ENCODE assay signal across 22 cellular contexts in the genomic region with DNA sequence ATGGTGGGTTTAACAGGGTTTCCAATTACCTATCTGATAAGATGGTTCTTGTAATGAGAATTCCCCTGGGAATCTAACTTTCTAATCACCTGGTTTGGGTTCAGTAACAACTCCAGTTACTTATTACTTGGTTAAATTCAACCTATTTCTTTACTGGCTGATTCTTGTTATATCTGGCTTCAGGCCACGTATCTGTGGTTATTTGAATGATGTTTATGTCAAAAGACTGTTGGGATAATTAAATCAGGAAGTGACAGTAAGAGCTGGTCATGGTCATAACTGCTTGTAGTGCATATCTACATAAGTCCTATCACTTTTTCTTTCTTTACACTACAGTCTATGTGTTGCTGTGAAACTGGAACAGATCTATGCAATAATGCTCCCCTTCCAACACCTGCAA.
DNase-seq lines count a peak whose midpoint lies in the region; ATAC-seq, FAIRE-seq and TF ChIP-seq lines count a peak whose summit lies in the region.
"Had no signal": no experiment of that assay in that cellular context is flagged by ENCODE, and none has a peak within 500 bp of the region (broad histone marks: within the 10 kb centered on the region; RNA-seq: fewer than 3 reads in every experiment).

No MANE protein-coding gene starts in this region.

- CTCF ChIA-PET in A549 (lab: Yijun Ruan, JAX) (no interaction called here), HCT116 (lab: Charles Lee) (no interaction called here), SK-N-SH (lab: Yijun Ruan, JAX) (interaction anchor here (1.3 kb wide), 1 partner anchor 37 kb away, joined by 3 read pairs; no protein-coding TSS in a partner anchor)

- 0 out of 3 replicates have a peak overlapping the region, but pooled peaks have one; percentile 29 for H3K4me2 ChIP-seq in A549
- peak overlapping the region; percentile 17; the same call in 1 of the 2 replicates for H3K4me2 ChIP-seq in HCT116 (ENCODE audit: low read length)
- H3K4me2 ChIP-seq in SK-N-SH = no peak overlapping the region

- H4K20me1 ChIP-seq in HCT116 (ENCODE audit: insufficient read depth) = no peaks in the 10 kb centered on the region
- H4K20me1 ChIP-seq in SK-N-SH (ENCODE audit: insufficient read depth) = no peaks in the 10 kb centered on the region

- H3F3A ChIP-seq in SK-N-SH (replicated peaks; ENCODE audit: insufficient read depth) = peaks cover 5% of the 10 kb centered on the region

- POLR2A ChIA-PET in A549 (lab: Yijun Ruan, JAX) (no interaction called here), HCT116 (lab: Charles Lee) (no interaction called here), SK-N-SH (lab: Yijun Ruan, JAX) (no interaction called here)

- ATAC-seq in A549 (no peak), HCT116 (no peak), Right ventricle myocardium superior (ENCODE audit: poor library complexity) (no peak), GM19463 (IDR thresholded peaks at IDR 0.05; ENCODE audit: unreplicated experiment) (no peak)
- ATAC-seq: activated CD8-positive, alpha-beta memory T cell treated with anti-CD3 and anti-CD28 coated beads, Interleukin-2, amount 10 ng/mL, durations not matched to agents 7 days and 5 days; foreskin keratinocyte; natural killer cell treated with Interleukin-12 subunit alpha and Interleukin-12 subunit beta and Interleukin-15 and Interleukin-18, amount 100 ng/mL, for 72 hours had no signal

- no peaks in the 10 kb centered on the region for H3K36me3 ChIP-seq in HCT116 (ENCODE audit: control insufficient read depth in 1 of 2, insufficient read depth in 2 of 2, low read length in 2 of 2)
- H3K36me3 ChIP-seq in SK-N-SH (replicated peaks in 1 of 2; ENCODE audit: control insufficient read depth in 1 of 2, insufficient read depth in 2 of 2, low read length in 1 of 2) = no peaks in the 10 kb centered on the region
- H3K36me3 ChIP-seq: Peyer's patch had no signal

- H3K27me3 ChIP-seq in HCT116 (ENCODE audit: insufficient read depth, low read length) (no peaks in the 10 kb centered on the region), SK-N-SH (ENCODE audit: insufficient read depth) (no peaks in the 10 kb centered on the region)
- H3K27me3 ChIP-seq: foreskin keratinocyte, Peyer's patch had no signal

- intact Hi-C loops in HCT116 (cut with micrococcal nuclease) = no loop called here
- intact Hi-C loops in Right ventricle myocardium superior (cut with DNase I) = no loop called here

- 64% methylated on average over 1 of the region's 1 CpG for WGBS in A549 (ENCODE audit: missing lambda C conversion rate)
- 9% methylated on average over 1 of the region's 1 CpG for WGBS in SK-N-SH (ENCODE audit: low lambda C conversion rate)

- no peak overlapping the region for H3K9ac ChIP-seq in HCT116 (ENCODE audit: low read length)
- H3K9ac ChIP-seq in SK-N-SH = no peak overlapping the region

- H3K4me3 ChIP-seq in A549 (no peak overlapping the region), HCT116 (replicated peaks in 1 of 2; ENCODE audit: low read depth in 1 of 2, low read length in 2 of 2) (no peak overlapping the region), SK-N-SH (ENCODE audit: low read depth in 2 of 2, low read length in 1 of 2) (no peak overlapping the region), fibroblast of pulmonary artery (replicated peaks; ENCODE audit: low read depth, low read length) (no peak overlapping the region)
- H3K4me3 ChIP-seq: lung, Peyer's patch had no signal

- peak; percentile 88 for FAIRE-seq in A549 (lab: Jason Lieb, UNC)

- DNase-seq in A549 (ENCODE audit: low read depth in 1 of 2, low spot score in 1 of 2) = no peak
- no peak for DNase-seq in HCT116 (ENCODE audit: low read depth, low spot score)
- peak; percentile 17 for DNase-seq in SK-N-SH
- DNase-seq in fibroblast of pulmonary artery (ENCODE audit: low read depth) = peak; percentile 36
- no peak for DNase-seq in NCI-H1694 (lab: John Stamatoyannopoulos, UW)
- no peak for DNase-seq in Right ventricle myocardium superior
- DNase-seq in NCI-H1105 (lab: John Stamatoyannopoulos, UW) = no peak
- DNase-seq: activated CD4-positive, CD25-positive, alpha-beta regulatory T cell treated with anti-CD3 and anti-CD28 coated beads, Interleukin-2, amount 50 U/mL, for 72 hours; activated CD8-positive, alpha-beta memory T cell treated with anti-CD3 and anti-CD28 coated beads, Interleukin-2, amount 10 ng/mL, durations not matched to agents 7 days and 5 days; activated gamma-delta T cell treated with Interleukin-2 at 50 U/mL for 16 hours; AML-193; aorta; DMS 273 treated with DMSO at 0.1 percent for 48 hours; foreskin keratinocyte; KG1; NCI-H1436 treated with DMSO at 0.1 percent for 48 hours; Peyer's patch; substantia nigra; T-helper 1 cell had no signal

- TF ChIP-seq POLR2A in A549 (IDR thresholded peaks at IDR 0.05; ENCODE audit: low read length) = no peak
- TF ChIP-seq POLR2A in HCT116 (IDR thresholded peaks at IDR 0.05; ENCODE audit: borderline replicate concordance, extremely low read depth, insufficient read depth, insufficient read length) = no peak

- TF ChIP-seq EP300 in A549 (IDR thresholded peaks at IDR 0.05) (no peak), SK-N-SH (IDR thresholded peaks at IDR 0.05; ENCODE audit: borderline replicate concordance in 1 of 2, low read depth in 1 of 2, low read length in 1 of 2) (peak; percentile 29 to 57; a peak in 3 of 4 replicates)

- TF ChIP-seq RAD21 in A549 (conservative IDR thresholded peaks at IDR 0.05 in 1 of 2, IDR thresholded peaks at IDR 0.05 in 1 of 2) = no peak
- TF ChIP-seq RAD21 in HCT116 (IDR thresholded peaks at IDR 0.05; ENCODE audit: low read depth) = no peak
- no peak for TF ChIP-seq RAD21 in SK-N-SH (IDR thresholded peaks at IDR 0.05; ENCODE audit: low read length)

- H2AFZ ChIP-seq in HCT116 (ENCODE audit: low read depth, low read length, poor library complexity, severe bottlenecking) (no peak overlapping the region), SK-N-SH (ENCODE audit: low read depth) (no peak overlapping the region)

- H3K9me2 ChIP-seq in HCT116 (ENCODE audit: insufficient read depth) = no peaks in the 10 kb centered on the region
- no peaks in the 10 kb centered on the region for H3K9me2 ChIP-seq in SK-N-SH

- no peaks in the 10 kb centered on the region for H3K9me3 ChIP-seq in A549
- H3K9me3 ChIP-seq in HCT116 (ENCODE audit: control insufficient read depth in 1 of 2, insufficient read depth in 1 of 2, low read depth in 1 of 2, low read length in 2 of 2) = no peaks in the 10 kb centered on the region
- no peaks in the 10 kb centered on the region for H3K9me3 ChIP-seq in SK-N-SH
- H3K9me3 ChIP-seq: Peyer's patch had no signal

- H3K4me1 ChIP-seq in A549 (peaks cover 33% of the 10 kb centered on the region), HCT116 (ENCODE audit: control insufficient read depth in 1 of 2, insufficient read depth in 2 of 2, low read length in 2 of 2) (peaks cover 9 to 26% of the 10 kb centered on the region in 2 experiments; a peak in 3 of 4 replicates), SK-N-SH (ENCODE audit: control insufficient read depth in 1 of 2, insufficient read depth in 2 of 2, low read depth in 1 of 2, low read length in 1 of 2) (no peaks in the 10 kb centered on the region; a peak in 1 of 4 replicates)
- H3K4me1 ChIP-seq: foreskin keratinocyte, Peyer's patch had no signal

- RAD21 ChIA-PET in HCT116 (lab: Charles Lee; ENCODE audit: low non-redundant PET in 1 of 2, low total read pairs in 2 of 2, uncharacterized antibody in 2 of 2, unreplicated experiment in 2 of 2) = no interaction called here

- TF ChIP-seq CTCF in A549 (IDR thresholded peaks at IDR 0.05) (no peak), HCT116 (IDR thresholded peaks at IDR 0.05 in 2 of 3, conservative IDR thresholded peaks at IDR 0.05 in 1 of 3; ENCODE audit: borderline replicate concordance in 1 of 3, insufficient read depth in 1 of 3, low read depth in 2 of 3, low read length in 2 of 3) (no peak), SK-N-SH (IDR thresholded peaks at IDR 0.05) (no peak), fibroblast of pulmonary artery (IDR thresholded peaks at IDR 0.05; ENCODE audit: low read length, missing control alignments) (no peak)

- no TSS peak for BruUV-seq in HCT116 (replicated peaks; lab: Mats Ljungman, UMichigan)

- peak overlapping the region in 1 of 2 experiments; percentile 1; a peak in 1 of 6 replicates for H3K27ac ChIP-seq in A549
- H3K27ac ChIP-seq in HCT116 (ENCODE audit: low read depth, low read length) = no peak overlapping the region
- peak overlapping the region in 1 of 2 experiments; percentile 45; a peak in 2 of 4 replicates for H3K27ac ChIP-seq in SK-N-SH (ENCODE audit: low read depth in 2 of 2, low read length in 1 of 2)
- H3K27ac ChIP-seq: foreskin keratinocyte, Peyer's patch had no signal

- H3K79me2 ChIP-seq in HCT116 (ENCODE audit: insufficient read depth, low read length) (peaks cover 21% of the 10 kb centered on the region; the same call in 1 of the 2 replicates), SK-N-SH (ENCODE audit: insufficient read depth) (no peaks in the 10 kb centered on the region)

TF ChIP-seq in A549, 52 proteins besides CTCF, POLR2A, EP300 and RAD21 (continues in another document):
- TF ChIP-seq TFCP2L1 (CRISPR knock-in tag; IDR thresholded peaks at IDR 0.05) = no peak

TF ChIP-seq in HCT116, 20 proteins besides CTCF, POLR2A, EP300 and RAD21:
- TF ChIP-seq ELF1 (IDR thresholded peaks at IDR 0.05; ENCODE audit: borderline replicate concordance, low read depth) = no peak

TF ChIP-seq in SK-N-SH, 30 proteins besides CTCF, POLR2A, EP300 and RAD21:
- TF ChIP-seq JUND (IDR thresholded peaks at IDR 0.05) (peak; percentile 41), MXI1 (IDR thresholded peaks at IDR 0.05; ENCODE audit: low read depth, low read length) (no peak), NFIC (IDR thresholded peaks at IDR 0.05; ENCODE audit: borderline replicate concordance) (peak; percentile 83), YY1 (IDR thresholded peaks at IDR 0.05; ENCODE audit: low read depth) (no peak), TCF12 (IDR thresholded peaks at IDR 0.05) (peak; percentile 75)
- TF ChIP-seq, protein P1, sequence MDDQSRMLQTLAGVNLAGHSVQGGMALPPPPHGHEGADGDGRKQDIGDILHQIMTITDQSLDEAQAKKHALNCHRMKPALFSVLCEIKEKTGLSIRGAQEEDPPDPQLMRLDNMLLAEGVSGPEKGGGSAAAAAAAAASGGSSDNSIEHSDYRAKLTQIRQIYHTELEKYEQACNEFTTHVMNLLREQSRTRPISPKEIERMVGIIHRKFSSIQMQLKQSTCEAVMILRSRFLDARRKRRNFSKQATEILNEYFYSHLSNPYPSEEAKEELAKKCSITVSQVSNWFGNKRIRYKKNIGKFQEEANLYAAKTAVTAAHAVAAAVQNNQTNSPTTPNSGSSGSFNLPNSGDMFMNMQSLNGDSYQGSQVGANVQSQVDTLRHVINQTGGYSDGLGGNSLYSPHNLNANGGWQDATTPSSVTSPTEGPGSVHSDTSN (IDR thresholded peaks at IDR 0.05) = peak; percentile 86

Comparison
In these comparisons a context has a peak if more than half of its experiments do, and no peak if none do; other contexts are left out.
1. DNase-seq: peak in SK-N-SH (single experiment) and fibroblast of pulmonary artery (single experiment); none in A549 (0 of 2), HCT116 (single experiment), NCI-H1694 (single experiment), Right ventricle myocardium superior (single experiment) and NCI-H1105 (single experiment).